ENCODE assay signal across 12 cellular contexts in genomic region chr4:73661646-73662119, GRCh38. TPM values are rescaled to one million over a fixed set of nuclear protein-coding genes. Genes with fewer than 3 reads are reported as not detected.
DNase-seq lines count a peak whose midpoint lies in the region; ATAC-seq and TF ChIP-seq lines count a peak whose summit lies in the region.
"Had no signal": no experiment of that assay in that cellular context is flagged by ENCODE, and none has a peak within 500 bp of the region (broad histone marks: within the 10 kb centered on the region; RNA-seq: fewer than 3 reads in every experiment).

No MANE protein-coding gene starts in this region.

- no peak for TF ChIP-seq POLR2A in testis (IDR thresholded peaks at IDR 0.05)

- no peak for ATAC-seq in GM18520 (IDR thresholded peaks at IDR 0.05; ENCODE audit: unreplicated experiment)

- H3K27ac ChIP-seq in testis = no peak overlapping the region
- H3K27ac ChIP-seq: ascending aorta had no signal

- CTCF ChIA-PET in AG04449 (lab: Yijun Ruan, JAX) = interaction anchor here (0.8 to 7.6 kb wide), 38 partner anchors 8 to 477 kb away, joined by 3 to 215 read pairs (median 4); partner anchors contain the start of genes CXCL3 and CXCL6

- H3K4me3 ChIP-seq in AG04449 (ENCODE audit: low read depth, low read length) (no peak overlapping the region), fibroblast of the aortic adventitia (ENCODE audit: low read depth, low read length) (no peak overlapping the region), testis (no peak overlapping the region)
- H3K4me3 ChIP-seq: ascending aorta had no signal

- POLR2A ChIA-PET in AG04449 (lab: Yijun Ruan, JAX) = interaction anchor here (0.6 to 1.4 kb wide), 6 partner anchors 257 to 449 kb away, joined by 3 to 5 read pairs (median 3); no protein-coding TSS in a partner anchor

- no peaks in the 10 kb centered on the region for H3K4me1 ChIP-seq in testis
- H3K4me1 ChIP-seq: ascending aorta had no signal

- intact Hi-C loops in testis (cut with DNase I; ENCODE audit: low total_unique reads) = no loop called here

- peak; percentile 30 for TF ChIP-seq CTCF in AG04449 (IDR thresholded peaks at IDR 0.05; ENCODE audit: insufficient read depth, low read length, missing control alignments)
- TF ChIP-seq CTCF in fibroblast of the aortic adventitia (IDR thresholded peaks at IDR 0.05; ENCODE audit: insufficient read depth, low read length) = peak; percentile 42
- TF ChIP-seq CTCF in testis (IDR thresholded peaks at IDR 0.05) = no peak

- DNase-seq in AG04449 (ENCODE audit: low read depth, low spot score) (peak; percentile 96), H4 (ENCODE audit: low spot score) (peak; percentile 94), T1000 (lab: John Stamatoyannopoulos, UW) (peak; percentile 70), fibroblast of the aortic adventitia (ENCODE audit: low read depth) (peak; percentile 97), testis (no peak), DMS79 treated with DMSO at 0.1 percent for 48 hours (lab: John Stamatoyannopoulos, UW) (no peak), NCI-H774 (lab: John Stamatoyannopoulos, UW) (no peak)
- DNase-seq: activated CD4-positive, alpha-beta T cell treated with anti-CD3 and anti-CD28 coated beads, Interleukin-2, amount 10 ng/mL, durations not matched to agents 7 days and 5 days; NCI-H526 treated with DMSO at 0.1 percent for 48 hours; stimulated activated CD8-positive, alpha-beta memory T cell treated with anti-CD3 and anti-CD28 coated beads, Interleukin-4, amount 100 ng/mL, for 48 hours had no signal

- H3K36me3 ChIP-seq in testis (ENCODE audit: low read depth, missing control alignments) = no peaks in the 10 kb centered on the region
- H3K36me3 ChIP-seq: ascending aorta had no signal

- WGBS in testis, 2 donors = 83% methylated on average over 2 of the region's 2 CpGs

- H3K9me3 ChIP-seq in testis = no peaks in the 10 kb centered on the region
- H3K9me3 ChIP-seq: ascending aorta had no signal

- H3K27me3 ChIP-seq in testis = no peaks in the 10 kb centered on the region
- H3K27me3 ChIP-seq: ascending aorta had no signal

RNA-seq across cellular contexts. Expression of gene RASSF6, which starts 41.4 kb away (rescaled TPM):
- 0.08 TPM in 1 of 2 replicates, not detected in the other for total RNA-seq in H4 (2014; rRNA removed; shearing (Covaris generic))
- total RNA-seq in fibroblast of the aortic adventitia (ENCODE audit: low replicate concordance) = not detected in 2 replicates
- total RNA-seq in testis = under 1 TPM; 0.06 to 0.08 TPM
- polyA plus RNA-seq in testis (ENCODE audit: insufficient read depth, low read depth, low replicate concordance) = 0.17 TPM

Comparison
In these comparisons a context has a peak if more than half of its experiments do, and no peak if none do; other contexts are left out.
1. DNase-seq: peak in AG04449 (single experiment), H4 (single experiment), T1000 (single experiment) and fibroblast of the aortic adventitia (single experiment); none in testis (single experiment), DMS79 treated with DMSO at 0.1 percent for 48 hours (single experiment) and NCI-H774 (single experiment).
2. CTCF ChIP-seq: peak in AG04449 (single experiment) and fibroblast of the aortic adventitia (single experiment); none in testis (0 of 3).